Comparison of ENCODE assay signal across 9 cellular contexts in the genomic region with DNA sequence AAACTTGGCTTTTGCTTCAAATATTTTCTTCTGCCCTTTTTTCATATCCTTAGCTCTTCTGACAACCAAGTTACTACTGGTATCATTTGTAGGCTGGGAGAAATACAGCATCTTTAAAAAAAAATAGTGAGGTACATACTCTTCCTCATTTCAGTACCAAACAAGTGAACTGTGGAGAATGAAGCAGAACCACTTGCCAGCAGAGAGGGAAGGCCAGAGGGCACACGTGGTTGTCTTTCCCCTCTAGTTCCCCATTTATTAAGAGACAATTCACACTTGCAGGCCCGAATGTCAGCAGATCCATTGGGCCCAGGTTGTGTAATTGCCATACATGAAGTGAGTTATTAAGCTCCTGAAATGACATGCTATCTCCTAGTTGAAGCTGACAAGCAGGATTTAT. TPM values are rescaled to one million over a fixed set of nuclear protein-coding genes. Genes with fewer than 3 reads are reported as not detected.
DNase-seq lines count a peak whose midpoint lies in the region; ATAC-seq and TF ChIP-seq lines count a peak whose summit lies in the region.
"Had no signal": no experiment of that assay in that cellular context is flagged by ENCODE, and none has a peak within 500 bp of the region (broad histone marks: within the 10 kb centered on the region; RNA-seq: fewer than 3 reads in every experiment).

No MANE protein-coding gene starts in this region.

- TF ChIP-seq CTCF in adrenal gland (IDR thresholded peaks at IDR 0.05), result no peak

- no peaks in the 10 kb centered on the region for H3K79me2 ChIP-seq in mesendoderm (ENCODE audit: control insufficient read depth, insufficient read depth, low read length)

- H3K36me3 ChIP-seq in BLaER1 treated with 17β-estradiol and CSF1 and Interleukin-3, amounts not matched to agents 10 nM and 100 nM, result peaks cover 0 to 24% (median 0%) of the 10 kb centered on the region in 11 experiments; a peak in 2 of 22 replicates
- no peaks in the 10 kb centered on the region for H3K36me3 ChIP-seq in adrenal gland (replicated peaks in 1 of 2)
- H3K36me3 ChIP-seq in naive thymus-derived CD4-positive, alpha-beta T cell (ENCODE audit: control insufficient read depth in 2 of 3, insufficient read depth in 3 of 3, low read length in 3 of 3), result no peaks in the 10 kb centered on the region
- H3K36me3 ChIP-seq in mesendoderm (ENCODE audit: control insufficient read depth, insufficient read depth, low read length), result no peaks in the 10 kb centered on the region

- no peak overlapping the region for H4K5ac ChIP-seq in mesendoderm (ENCODE audit: low read length)

- H4K8ac ChIP-seq in mesendoderm (ENCODE audit: low read depth, low read length), result no peak overlapping the region

- DNase-seq in adrenal gland, result peak in 5 of 7 donors; percentile 39 to 76 (median 61)
- DNase-seq in naive thymus-derived CD4-positive, alpha-beta T cell, result no peak
- DNase-seq in NCI-H146 treated with DMSO at 0.1 percent for 48 hours (lab: John Stamatoyannopoulos, UW; ENCODE audit: unreplicated experiment), result no peak
- DNase-seq in mesendoderm, result no peak
- DNase-seq in T-helper 9 cell, result no peak

- H3K27me3 Mint-ChIP-seq in IgD-negative memory B cell, result no peaks in the 10 kb centered on the region
- no peaks in the 10 kb centered on the region for H3K27me3 Mint-ChIP-seq in naive thymus-derived CD4-positive, alpha-beta T cell

- TF ChIP-seq POLR2A in adrenal gland (IDR thresholded peaks at IDR 0.05), result no peak

- intact Hi-C loops in adrenal gland (cut with DNase I), result no loop called here
- intact Hi-C loops in naive thymus-derived CD4-positive, alpha-beta T cell (cut with micrococcal nuclease), result loop anchor here (2.0 to 10.0 kb wide), 7 partner anchors 16 to 1797 kb away; a partner anchor contains a TSS

- H2AK5ac ChIP-seq in mesendoderm (ENCODE audit: low read length), result no peak overlapping the region

- no peak overlapping the region for H2BK15ac ChIP-seq in mesendoderm (replicated peaks; ENCODE audit: low read depth)

- no peaks in the 10 kb centered on the region for H3K79me1 ChIP-seq in mesendoderm (ENCODE audit: low read length)

- 6 to 30% (median 15%) methylated on average over 2 of the region's 2 CpGs for WGBS in adrenal gland, 4 donors
- WGBS in mesendoderm (ENCODE audit: extremely low coverage, insufficient coverage, low lambda C conversion rate), result no CpG with 5 or more reads among the region's 2 CpGs

- no peak overlapping the region for H2BK5ac ChIP-seq in mesendoderm (ENCODE audit: low read length)

- peak overlapping the region; percentile 74 to 99 (median 87) for H3K4me2 ChIP-seq in BLaER1 treated with 17β-estradiol and CSF1 and Interleukin-3, amounts not matched to agents 10 nM and 100 nM
- H3K4me2 ChIP-seq in mesendoderm (ENCODE audit: low read length), result no peak overlapping the region

- H3K27ac ChIP-seq in BLaER1 treated with 17β-estradiol and CSF1 and Interleukin-3, amounts not matched to agents 10 nM and 100 nM, result peak overlapping the region; percentile 58 to 96 (median 90)
- peak overlapping the region; percentile 82 to 100 (median 89) for H3K27ac ChIP-seq in adrenal gland
- peak overlapping the region; percentile 85 for H3K27ac ChIP-seq in naive thymus-derived CD4-positive, alpha-beta T cell (ENCODE audit: low read depth, low read length)
- H3K27ac ChIP-seq in mesendoderm (ENCODE audit: low read depth, low read length), result no peak overlapping the region

- peak overlapping the region; percentile 69 to 98 (median 93); a peak in 19 of 22 replicates for H3K9ac ChIP-seq in BLaER1 treated with 17β-estradiol and CSF1 and Interleukin-3, amounts not matched to agents 10 nM and 100 nM
- H3K9ac ChIP-seq in mesendoderm (ENCODE audit: low read length), result no peak overlapping the region

- peak overlapping the region; percentile 86 to 99 (median 96) for H3K4me3 Mint-ChIP-seq in IgD-negative memory B cell
- peak overlapping the region; percentile 84 to 98 (median 93) for H3K4me3 Mint-ChIP-seq in naive thymus-derived CD4-positive, alpha-beta T cell

- no peak overlapping the region for H2BK120ac ChIP-seq in mesendoderm (ENCODE audit: low read depth, low read length)

- no peak overlapping the region for H3K56ac ChIP-seq in mesendoderm (ENCODE audit: low read length)

- peak overlapping the region in 9 of 10 experiments; percentile 85 to 98 (median 93); a peak in 13 of 20 replicates for H3K4me3 ChIP-seq in BLaER1 treated with 17β-estradiol and CSF1 and Interleukin-3, amounts not matched to agents 10 nM and 100 nM
- H3K4me3 ChIP-seq in adrenal gland (peak overlapping the region in 1 of 4 donors; percentile 90), mesendoderm (ENCODE audit: low read length) (no peak overlapping the region)
- H3K4me3 ChIP-seq in naive thymus-derived CD4-positive, alpha-beta T cell (ENCODE audit: low read length), result peak overlapping the region; percentile 91

- ATAC-seq in naive thymus-derived CD4-positive, alpha-beta T cell, result peak; percentile 13
- ATAC-seq in GM18519 (IDR thresholded peaks at IDR 0.05; ENCODE audit: low FRiP score, unreplicated experiment), result no peak
- ATAC-seq: left colon had no signal

- H3K23ac ChIP-seq in mesendoderm (ENCODE audit: low read length), result no peak overlapping the region

- no peak overlapping the region for H3K4ac ChIP-seq in mesendoderm (ENCODE audit: low read depth, low read length)

- POLR2A ChIA-PET in naive thymus-derived CD4-positive, alpha-beta T cell (lab: Charles Lee), result interaction anchor here (0.7 to 6.2 kb wide), 9 partner anchors 9 to 153 kb away, joined by 3 to 62 read pairs (median 5); a partner anchor contains a TSS

- no peaks in the 10 kb centered on the region for H3K9me3 Mint-ChIP-seq in IgD-negative memory B cell
- H3K9me3 Mint-ChIP-seq in naive thymus-derived CD4-positive, alpha-beta T cell, result no peaks in the 10 kb centered on the region

- H3K9me3 ChIP-seq in BLaER1 treated with 17β-estradiol and CSF1 and Interleukin-3, amounts not matched to agents 10 nM and 100 nM (replicated peaks in 1 of 11), result no peaks in the 10 kb centered on the region
- no peaks in the 10 kb centered on the region for H3K9me3 ChIP-seq in adrenal gland (replicated peaks in 1 of 3)
- no peaks in the 10 kb centered on the region for H3K9me3 ChIP-seq in naive thymus-derived CD4-positive, alpha-beta T cell (ENCODE audit: control insufficient read depth in 2 of 3, low read length in 3 of 3)

- peaks cover 1% of the 10 kb centered on the region for H3K36me3 Mint-ChIP-seq in IgD-negative memory B cell
- peaks cover 0 to 36% (median 0%) of the 10 kb centered on the region in 5 donors for H3K36me3 Mint-ChIP-seq in naive thymus-derived CD4-positive, alpha-beta T cell

- H3K4me1 Mint-ChIP-seq in IgD-negative memory B cell, result peaks cover 47 to 74% (median 72%) of the 10 kb centered on the region in 3 donors
- H3K4me1 Mint-ChIP-seq in naive thymus-derived CD4-positive, alpha-beta T cell, result peaks cover 71 to 91% (median 85%) of the 10 kb centered on the region in 7 donors

- peaks cover 20 to 80% (median 62%) of the 10 kb centered on the region in 11 experiments; a peak in 20 of 22 replicates for H4K20me1 ChIP-seq in BLaER1 treated with 17β-estradiol and CSF1 and Interleukin-3, amounts not matched to agents 10 nM and 100 nM

- CTCF ChIA-PET in naive thymus-derived CD4-positive, alpha-beta T cell (lab: Charles Lee), result interaction anchor here (0.7 to 1.2 kb wide), 3 partner anchors 26 to 703 kb away, joined by 3 to 5 read pairs (median 3); no protein-coding TSS in a partner anchor

- no peaks in the 10 kb centered on the region for H3K27me3 ChIP-seq in BLaER1 treated with 17β-estradiol and CSF1 and Interleukin-3, amounts not matched to agents 10 nM and 100 nM
- H3K27me3 ChIP-seq in adrenal gland (no peaks in the 10 kb centered on the region), mesendoderm (ENCODE audit: insufficient read depth, low read length, poor library complexity) (no peaks in the 10 kb centered on the region)
- no peaks in the 10 kb centered on the region for H3K27me3 ChIP-seq in naive thymus-derived CD4-positive, alpha-beta T cell (ENCODE audit: control insufficient read depth in 2 of 2, insufficient read depth in 2 of 2, low read length in 2 of 2)

- no peak overlapping the region for H3K18ac ChIP-seq in mesendoderm (ENCODE audit: low read length)

- H3K4me1 ChIP-seq in BLaER1 treated with 17β-estradiol and CSF1 and Interleukin-3, amounts not matched to agents 10 nM and 100 nM, result peaks cover 78 to 86% (median 82%) of the 10 kb centered on the region in 10 experiments
- peaks cover 64 to 82% of the 10 kb centered on the region in 2 donors for H3K4me1 ChIP-seq in adrenal gland (replicated peaks in 1 of 2)
- peaks cover 66 to 84% of the 10 kb centered on the region in 2 donors for H3K4me1 ChIP-seq in naive thymus-derived CD4-positive, alpha-beta T cell (ENCODE audit: control insufficient read depth in 2 of 2, insufficient read depth in 2 of 2, low read length in 2 of 2)
- H3K4me1 ChIP-seq in mesendoderm (ENCODE audit: control insufficient read depth, low read depth, low read length), result peaks cover 2% of the 10 kb centered on the region

- peak overlapping the region; percentile 80 to 98 (median 90) for H3K27ac Mint-ChIP-seq in IgD-negative memory B cell
- peak overlapping the region; percentile 95 to 99 (median 98) for H3K27ac Mint-ChIP-seq in naive thymus-derived CD4-positive, alpha-beta T cell

RNA-seq across cellular contexts. Expression of a gene that starts 3.2 kb away (rescaled TPM):
- polyA plus RNA-seq in IgD-negative memory B cell (14.3 TPM), adrenal gland (10 to 100 TPM in 1 of 3 donors, 1 to 10 TPM in 2; 7.8 to 22.8 (median 9.3) TPM)
- total RNA-seq in adrenal gland, result 10 to 100 TPM; 33.3 to 75.5 (median 52.0) TPM
- total RNA-seq in naive thymus-derived CD4-positive, alpha-beta T cell, result 10 to 100 TPM; 42.9 to 90.8 (median 65.0) TPM
- polyA plus RNA-seq in naive thymus-derived CD4-positive, alpha-beta T cell, result 1 to 10 TPM; 4.3 to 6.3 TPM
- polyA plus RNA-seq in mesendoderm (2013, experiment 1 of 2), result 2.9 TPM
- polyA plus RNA-seq in mesendoderm (2013, experiment 2 of 2), result 2.6 TPM

RNA-seq across cellular contexts. Expression of a gene that starts 39.9 kb away (rescaled TPM):
- polyA plus RNA-seq in IgD-negative memory B cell (not detected), adrenal gland (under 1 TPM in 2 of 3 donors, not detected in 1; 0.07 to 0.40 TPM)
- under 1 TPM in 6 of 8 donors, not detected in 2; 0.04 to 0.61 (median 0.34) TPM for total RNA-seq in adrenal gland
- total RNA-seq in naive thymus-derived CD4-positive, alpha-beta T cell, result not detected
- polyA plus RNA-seq in naive thymus-derived CD4-positive, alpha-beta T cell, result not detected
- 2.1 TPM for polyA plus RNA-seq in mesendoderm (2013, experiment 1 of 2)
- 1.8 TPM for polyA plus RNA-seq in mesendoderm (2013, experiment 2 of 2)
- total RNA-seq: left colon had no signal

Comparison
In these comparisons a context has a peak if more than half of its experiments do, and no peak if none do; other contexts are left out.
1. DNase-seq: peak in adrenal gland (5 of 7); none in naive thymus-derived CD4-positive, alpha-beta T cell (0 of 9), NCI-H146 treated with DMSO at 0.1 percent for 48 hours (single experiment), mesendoderm (single experiment) and T-helper 9 cell (single experiment).
2. intact Hi-C loops: an anchor here in naive thymus-derived CD4-positive, alpha-beta T cell (2.0 to 10.0 kb wide); none called in adrenal gland.